In genomic region chr7:99409814-99410213, GRCh38 we compare ENCODE assay signal across 9 cellular contexts. TPM values are rescaled to one million over a fixed set of nuclear protein-coding genes. Genes with fewer than 3 reads are reported as not detected.
DNase-seq lines count a peak whose midpoint lies in the region; ATAC-seq, FAIRE-seq and TF ChIP-seq lines count a peak whose summit lies in the region.
"Had no signal": no experiment of that assay in that cellular context is flagged by ENCODE, and none has a peak within 500 bp of the region (broad histone marks: within the 10 kb centered on the region; RNA-seq: fewer than 3 reads in every experiment).

No MANE protein-coding gene starts in this region.

- H3K27me3 ChIP-seq in HL-60 (ENCODE audit: insufficient read depth, poor library complexity, severe bottlenecking) (no peaks in the 10 kb centered on the region), K562 (ENCODE audit: control insufficient read depth in 2 of 2, insufficient read depth in 2 of 2, low read length in 2 of 2) (no peaks in the 10 kb centered on the region), mesendoderm (ENCODE audit: insufficient read depth, low read length, poor library complexity) (no peaks in the 10 kb centered on the region)

- no peak overlapping the region for H3K23ac ChIP-seq in mesendoderm (ENCODE audit: low read length)

- no peak overlapping the region for H2BK5ac ChIP-seq in mesendoderm (ENCODE audit: low read length)

- H3K79me2 ChIP-seq in K562 (ENCODE audit: control insufficient read depth, insufficient read depth, low read length) = peaks cover 69% of the 10 kb centered on the region
- peaks cover 53% of the 10 kb centered on the region for H3K79me2 ChIP-seq in mesendoderm (ENCODE audit: control insufficient read depth, insufficient read depth, low read length)

- DNase-seq in A549 (ENCODE audit: low read depth in 1 of 2, low spot score in 1 of 2) (no peak), HL-60 (ENCODE audit: low read depth in 1 of 2, low spot score in 1 of 2) (peak in 1 of 2 experiments; percentile 28), K562 (ENCODE audit: extremely low read depth in 1 of 4, low spot score in 3 of 4) (peak in 1 of 4 experiments; percentile 35), mesendoderm (no peak), GM12892 (ENCODE audit: insufficient read length) (no peak), NCI-H510A (lab: John Stamatoyannopoulos, UW) (no peak)
- no peak for DNase-seq in effector CD4-positive, alpha-beta T cell
- DNase-seq in activated CD8-positive, alpha-beta memory T cell treated with anti-CD3 and anti-CD28 coated beads for 24 hours = no peak
- DNase-seq: SIG-M5 had no signal

- in situ Hi-C loops in K562 (cut with MboI) = no loop called here

- CTCF ChIA-PET in A549 (lab: Yijun Ruan, JAX) = interaction anchor here (0.6 to 1.7 kb wide), 4 partner anchors 10 to 654 kb away, joined by 3 to 7 read pairs (median 5); no protein-coding TSS in a partner anchor
- CTCF ChIA-PET in K562 (lab: Yijun Ruan, JAX; ENCODE audit: low intra/inter-chr PET ratio) = no interaction called here

- no TSS peak for BruUV-seq in K562 (replicated peaks; lab: Mats Ljungman, UMichigan)

- H3K27ac ChIP-seq in A549 (peak overlapping the region; percentile 97 to 98), HL-60 (replicated peaks) (peak overlapping the region; percentile 99), K562 (ENCODE audit: extremely low read depth, low read depth, low read length) (peak overlapping the region; percentile 100), mesendoderm (ENCODE audit: low read depth, low read length) (no peak overlapping the region)

- peak overlapping the region; percentile 17 for H3K56ac ChIP-seq in mesendoderm (ENCODE audit: low read length)

- H2BK120ac ChIP-seq in mesendoderm (ENCODE audit: low read depth, low read length) = no peak overlapping the region

- peak overlapping the region; percentile 99 for H3K4me3 ChIP-seq in A549
- H3K4me3 ChIP-seq in HL-60 (replicated peaks; ENCODE audit: insufficient read depth, low read length) = peak overlapping the region; percentile 88
- H3K4me3 ChIP-seq in K562 = peak overlapping the region; percentile 97
- no peak overlapping the region for H3K4me3 ChIP-seq in mesendoderm (ENCODE audit: low read length)

- H3K4me1 ChIP-seq in A549 (peaks cover 28% of the 10 kb centered on the region), K562 (replicated peaks in 1 of 2; ENCODE audit: control insufficient read depth in 2 of 2, insufficient read depth in 2 of 2, low read length in 2 of 2) (peaks cover 16 to 20% of the 10 kb centered on the region in 2 experiments; a peak in 4 of 5 replicates), mesendoderm (ENCODE audit: control insufficient read depth, low read depth, low read length) (peaks cover 7% of the 10 kb centered on the region)

- ATAC-seq in A549 (no peak), K562 (no peak)

- intact Hi-C loops in K562 (cut with micrococcal nuclease) = loop anchor here (2.0 kb wide), 1 partner anchor 35 kb away; the partner anchor contains the start of gene ARPC1B

- no peak for TF ChIP-seq POLR2A in A549 (IDR thresholded peaks at IDR 0.05; ENCODE audit: low read length)
- no peak for TF ChIP-seq POLR2A in K562 (conservative IDR thresholded peaks at IDR 0.05)
- no peak for TF ChIP-seq POLR2A in GM12892 (IDR thresholded peaks at IDR 0.05; ENCODE audit: low read depth, low read length)

- no peak overlapping the region for H2AK5ac ChIP-seq in mesendoderm (ENCODE audit: low read length)

- H4K8ac ChIP-seq in mesendoderm (ENCODE audit: low read depth, low read length) = no peak overlapping the region

- H3K9me3 ChIP-seq in A549 = no peaks in the 10 kb centered on the region
- no peaks in the 10 kb centered on the region for H3K9me3 ChIP-seq in K562 (replicated peaks; ENCODE audit: control insufficient read depth, insufficient read depth, low read depth, low read length)

- no peak overlapping the region for H4K5ac ChIP-seq in mesendoderm (ENCODE audit: low read length)

- no peak for TF ChIP-seq RAD21 in A549 (conservative IDR thresholded peaks at IDR 0.05 in 1 of 2, IDR thresholded peaks at IDR 0.05 in 1 of 2)
- TF ChIP-seq RAD21 in K562 (CRISPR knock-in tag; conservative IDR thresholded peaks at IDR 0.05 in 1 of 2, IDR thresholded peaks at IDR 0.05 in 1 of 2) = no peak

- H3K9ac ChIP-seq in K562 (ENCODE audit: insufficient read depth in 1 of 2, low read depth in 2 of 2, low read length in 2 of 2) (peak overlapping the region; percentile 49 to 100; a peak in 3 of 4 replicates), mesendoderm (ENCODE audit: low read length) (peak overlapping the region; percentile 87)

- peaks cover 75% of the 10 kb centered on the region for H3K36me3 ChIP-seq in K562 (ENCODE audit: control insufficient read depth, insufficient read depth, low read length)
- peaks cover 7% of the 10 kb centered on the region for H3K36me3 ChIP-seq in mesendoderm (ENCODE audit: control insufficient read depth, insufficient read depth, low read length)

- H3K4me2 ChIP-seq in A549 = peak overlapping the region; percentile 95
- peak overlapping the region; percentile 99 for H3K4me2 ChIP-seq in K562 (ENCODE audit: insufficient read depth, low read length)
- peak overlapping the region; percentile 90 for H3K4me2 ChIP-seq in mesendoderm (ENCODE audit: low read length)

- 21% methylated on average over 3 of the region's 3 CpGs for WGBS in A549 (ENCODE audit: missing lambda C conversion rate)
- WGBS in K562 (ENCODE audit: insufficient coverage, low coverage, missing lambda C conversion rate) = 13% methylated on average over 3 of the region's 3 CpGs
- no CpG with 5 or more reads among the region's 3 CpGs for WGBS in mesendoderm (ENCODE audit: extremely low coverage, insufficient coverage, low lambda C conversion rate)

- no peak overlapping the region for H3K4ac ChIP-seq in mesendoderm (ENCODE audit: low read depth, low read length)

- TF ChIP-seq EP300 in A549 (IDR thresholded peaks at IDR 0.05) (no peak), K562 (IDR thresholded peaks at IDR 0.05; ENCODE audit: low read length) (no peak)

- H2AFZ ChIP-seq in K562 (ENCODE audit: low read depth, low read length) = no peak overlapping the region

- FAIRE-seq in A549 (lab: Jason Lieb, UNC) (no peak), K562 (lab: Jason Lieb, UNC) (no peak), GM12892 (lab: Jason Lieb, UNC) (no peak)

- peaks cover 28% of the 10 kb centered on the region for H4K20me1 ChIP-seq in K562 (replicated peaks; ENCODE audit: control insufficient read depth, insufficient read depth, low read length)

- H2BK15ac ChIP-seq in mesendoderm (replicated peaks; ENCODE audit: low read depth) = no peak overlapping the region

- TF ChIP-seq CTCF in A549 (IDR thresholded peaks at IDR 0.05) = no peak
- TF ChIP-seq CTCF in HL-60 (IDR thresholded peaks at IDR 0.05; ENCODE audit: insufficient read depth, low read length) = no peak
- TF ChIP-seq CTCF in K562 (IDR thresholded peaks at IDR 0.05 in 2 of 3, conservative IDR thresholded peaks at IDR 0.05 in 1 of 3; ENCODE audit: insufficient read depth in 2 of 3, low read depth in 1 of 3, low read length in 3 of 3) = no peak

- no peak overlapping the region for H3K18ac ChIP-seq in mesendoderm (ENCODE audit: low read length)

- no peaks in the 10 kb centered on the region for H3K9me1 ChIP-seq in K562 (ENCODE audit: control insufficient read depth, insufficient read depth, low read length)

- POLR2A ChIA-PET in A549 (lab: Yijun Ruan, JAX) = interaction anchor here (2.5 kb wide), 1 partner anchor 29 kb away, joined by 16 read pairs; the partner anchor contains the start of genes CPSF4 and PTCD1
- POLR2A ChIA-PET in K562 (lab: Yijun Ruan, JAX) = interaction anchor here (0.6 to 4.4 kb wide), 8 partner anchors 9 to 1071 kb away, joined by 3 to 53 read pairs (median 10); partner anchors contain the start of gene ZNF655

- peaks cover 20% of the 10 kb centered on the region for H3K79me1 ChIP-seq in mesendoderm (ENCODE audit: low read length)

RNA-seq across cellular contexts. Expression of gene BUD31, which starts 1.0 kb away (rescaled TPM):
- 81.7 and 96.5 TPM in 2 replicates for polyA plus RNA-seq in A549 (2011; rRNA removed)
- polyA plus RNA-seq in A549 (2012; cell fraction: cytosol; rRNA removed) = 95.6 and 120 TPM in 2 replicates
- 64.4 and 67.6 TPM in 2 replicates for polyA plus RNA-seq in A549 (2012; cell fraction: nucleus; rRNA removed)
- 97.0 to 105 TPM (median 105 TPM) in 3 replicates for polyA plus RNA-seq in A549 (2017; fragmentation: RNase III; extraction: RNeasy Plus Mini Kit Qiagen cat#74134 plus additional on column Dnase treatment)
- 25.9 and 29.9 TPM in 2 replicates for polyA minus RNA-seq in A549 (2011; rRNA and poly(A)+ RNA removed)
- 71.4 and 104 TPM in 2 replicates for total RNA-seq in K562 (2011; cell fraction: chromatin; rRNA removed; ENCODE audit: low replicate concordance)
- total RNA-seq in K562 (2011; cell fraction: nucleolus; rRNA removed) = 46.8 and 62.5 TPM in 2 replicates
- total RNA-seq in K562 (2011; cell fraction: nucleoplasm; rRNA removed) = 67.0 and 82.8 TPM in 2 replicates
- total RNA-seq in K562 (2014; rRNA removed) = 247 and 279 TPM in 2 replicates
- total RNA-seq in K562 (2014; rRNA removed; fragmentation: Illumina TruSeq; extraction: Trizol) = 214 and 266 TPM in 2 replicates
- total RNA-seq in K562 (2015; rRNA removed; fragmentation: Illumina TruSeq; extraction: Trizol) = 211 and 238 TPM in 2 replicates
- total RNA-seq in K562 (2021) = 242 and 255 TPM in 2 replicates
- polyA plus RNA-seq in K562 (2011; rRNA removed) = 69.4 and 105 TPM in 2 replicates
- 77.0 and 96.0 TPM in 2 replicates for polyA plus RNA-seq in K562 (2011; cell fraction: cytosol; rRNA removed)
- polyA plus RNA-seq in K562 (2011; cell fraction: nucleus; rRNA removed) = 42.2 and 50.1 TPM in 2 replicates
- 142 and 298 TPM in 2 replicates for polyA plus RNA-seq in K562 (2012)
- polyA plus RNA-seq in K562 (2014; fragmentation: Illumina TruSeq; extraction: Trizol) = 307 and 342 TPM in 2 replicates
- 100 to 1,000 TPM; 275 to 332 TPM for polyA plus RNA-seq in K562 (2014; fragmentation: Nextera tagmentation; extraction: Ambion mirVana)
- polyA plus RNA-seq in K562 (2014; rRNA removed) = 237 and 272 TPM in 2 replicates
- 50.5 and 64.8 TPM in 2 replicates for polyA minus RNA-seq in K562 (2011; rRNA and poly(A)+ RNA removed)
- polyA minus RNA-seq in K562 (2011; cell fraction: cytosol; rRNA and poly(A)+ RNA removed) = 36.5 and 42.6 TPM in 2 replicates
- polyA minus RNA-seq in K562 (2011; cell fraction: nucleus; rRNA and poly(A)+ RNA removed) = 16.4 and 18.0 TPM in 2 replicates
- polyA plus RNA-seq in mesendoderm (2013, experiment 1 of 2) = 150 TPM
- polyA plus RNA-seq in mesendoderm (2013, experiment 2 of 2) = 161 TPM
- 130 TPM for polyA plus RNA-seq in GM12892 (2012; ENCODE audit: missing spikeins)

RNA-seq across cellular contexts. Expression of gene PDAP1, which starts 1.4 kb away (rescaled TPM):
- polyA plus RNA-seq in A549 (2011; rRNA removed) (42.4 and 81.8 TPM in 2 replicates), A549 (2017; fragmentation: RNase III; extraction: RNeasy Plus Mini Kit Qiagen cat#74134 plus additional on column Dnase treatment) (334 to 347 TPM (median 343 TPM) in 3 replicates), K562 (2011; rRNA removed) (31.0 and 72.6 TPM in 2 replicates), K562 (2014; fragmentation: Illumina TruSeq; extraction: Trizol) (315 and 356 TPM in 2 replicates), K562 (2014; fragmentation: Nextera tagmentation; extraction: Ambion mirVana) (10 to 100 TPM; 10.2 to 16.0 TPM), K562 (2014; rRNA removed) (185 and 215 TPM in 2 replicates)
- 91.7 and 140 TPM in 2 replicates for polyA plus RNA-seq in A549 (2012; cell fraction: cytosol; rRNA removed)
- polyA plus RNA-seq in A549 (2012; cell fraction: nucleus; rRNA removed) = 38.4 and 50.0 TPM in 2 replicates
- polyA minus RNA-seq in A549 (2011; rRNA and poly(A)+ RNA removed) = 14.4 and 19.3 TPM in 2 replicates
- 27.1 and 32.8 TPM in 2 replicates for total RNA-seq in K562 (2011; cell fraction: chromatin; rRNA removed; ENCODE audit: low replicate concordance)
- 19.1 and 20.0 TPM in 2 replicates for total RNA-seq in K562 (2011; cell fraction: nucleolus; rRNA removed)
- total RNA-seq in K562 (2011; cell fraction: nucleoplasm; rRNA removed) = 28.5 and 49.1 TPM in 2 replicates
- total RNA-seq in K562 (2014; rRNA removed) (105 and 108 TPM in 2 replicates), K562 (2014; rRNA removed; fragmentation: Illumina TruSeq; extraction: Trizol) (129 and 138 TPM in 2 replicates), K562 (2015; rRNA removed; fragmentation: Illumina TruSeq; extraction: Trizol) (161 and 162 TPM in 2 replicates), K562 (2021) (161 and 182 TPM in 2 replicates)
- 26.2 and 29.1 TPM in 2 replicates for polyA plus RNA-seq in K562 (2011; cell fraction: cytosol; rRNA removed)
- 22.4 and 28.1 TPM in 2 replicates for polyA plus RNA-seq in K562 (2011; cell fraction: nucleus; rRNA removed)
- polyA plus RNA-seq in K562 (2012) = 165 and 249 TPM in 2 replicates
- 20.1 and 24.4 TPM in 2 replicates for polyA minus RNA-seq in K562 (2011; rRNA and poly(A)+ RNA removed)
- 31.9 and 37.0 TPM in 2 replicates for polyA minus RNA-seq in K562 (2011; cell fraction: cytosol; rRNA and poly(A)+ RNA removed)
- 5.1 and 6.4 TPM in 2 replicates for polyA minus RNA-seq in K562 (2011; cell fraction: nucleus; rRNA and poly(A)+ RNA removed)
- 160 TPM for polyA plus RNA-seq in mesendoderm (2013, experiment 1 of 2)
- polyA plus RNA-seq in mesendoderm (2013, experiment 2 of 2) = 164 TPM
- 108 TPM for polyA plus RNA-seq in GM12892 (2012; ENCODE audit: missing spikeins)

RNA-seq across cellular contexts. Expression of gene PTCD1, which starts 28.8 kb away (rescaled TPM):
- 3.9 and 5.1 TPM in 2 replicates for polyA plus RNA-seq in A549 (2011; rRNA removed)
- 7.0 and 8.6 TPM in 2 replicates for polyA plus RNA-seq in A549 (2012; cell fraction: cytosol; rRNA removed)
- polyA plus RNA-seq in A549 (2012; cell fraction: nucleus; rRNA removed) = 13.1 and 16.6 TPM in 2 replicates
- 5.4 to 6.3 TPM (median 5.5 TPM) in 3 replicates for polyA plus RNA-seq in A549 (2017; fragmentation: RNase III; extraction: RNeasy Plus Mini Kit Qiagen cat#74134 plus additional on column Dnase treatment)
- polyA minus RNA-seq in A549 (2011; rRNA and poly(A)+ RNA removed) = 3.4 and 4.9 TPM in 2 replicates
- total RNA-seq in K562 (2011; cell fraction: chromatin; rRNA removed; ENCODE audit: low replicate concordance) = 20.1 and 49.2 TPM in 2 replicates
- total RNA-seq in K562 (2011; cell fraction: nucleolus; rRNA removed) = 22.2 and 25.2 TPM in 2 replicates
- 9.8 and 15.1 TPM in 2 replicates for total RNA-seq in K562 (2011; cell fraction: nucleoplasm; rRNA removed)
- total RNA-seq in K562 (2014; rRNA removed) = 17.1 and 24.4 TPM in 2 replicates
- 6.2 and 6.9 TPM in 2 replicates for total RNA-seq in K562 (2014; rRNA removed; fragmentation: Illumina TruSeq; extraction: Trizol)
- total RNA-seq in K562 (2015; rRNA removed; fragmentation: Illumina TruSeq; extraction: Trizol) = 10.3 and 10.5 TPM in 2 replicates
- 12.3 and 16.3 TPM in 2 replicates for total RNA-seq in K562 (2021)
- polyA plus RNA-seq in K562 (2011; rRNA removed) = 4.1 and 5.3 TPM in 2 replicates
- 4.6 and 13.2 TPM in 2 replicates for polyA plus RNA-seq in K562 (2011; cell fraction: cytosol; rRNA removed)
- polyA plus RNA-seq in K562 (2011; cell fraction: nucleus; rRNA removed) = 8.8 and 19.0 TPM in 2 replicates
- 6.9 and 10.9 TPM in 2 replicates for polyA plus RNA-seq in K562 (2012)
- polyA plus RNA-seq in K562 (2014; fragmentation: Illumina TruSeq; extraction: Trizol) = 5.0 and 21.9 TPM in 2 replicates
- polyA plus RNA-seq in K562 (2014; fragmentation: Nextera tagmentation; extraction: Ambion mirVana) = under 1 TPM; 0.46 to 0.57 TPM
- 10.5 and 13.5 TPM in 2 replicates for polyA plus RNA-seq in K562 (2014; rRNA removed)
- polyA minus RNA-seq in K562 (2011; rRNA and poly(A)+ RNA removed) = 3.8 and 5.0 TPM in 2 replicates
- polyA minus RNA-seq in K562 (2011; cell fraction: cytosol; rRNA and poly(A)+ RNA removed) = 4.6 and 7.6 TPM in 2 replicates
- polyA minus RNA-seq in K562 (2011; cell fraction: nucleus; rRNA and poly(A)+ RNA removed) = 6.6 and 8.1 TPM in 2 replicates
- 5.1 TPM for polyA plus RNA-seq in mesendoderm (2013, experiment 1 of 2)
- polyA plus RNA-seq in mesendoderm (2013, experiment 2 of 2) = 5.0 TPM
- polyA plus RNA-seq in GM12892 (2012; ENCODE audit: missing spikeins) = 3.1 TPM

RNA-seq across cellular contexts. Expression of gene CPSF4, which starts 28.9 kb away (rescaled TPM):
- polyA plus RNA-seq in A549 (2011; rRNA removed) = 28.7 and 31.3 TPM in 2 replicates
- 44.4 and 52.5 TPM in 2 replicates for polyA plus RNA-seq in A549 (2012; cell fraction: cytosol; rRNA removed)
- polyA plus RNA-seq in A549 (2012; cell fraction: nucleus; rRNA removed) = 173 and 178 TPM in 2 replicates
- 34.1 to 39.1 TPM (median 35.6 TPM) in 3 replicates for polyA plus RNA-seq in A549 (2017; fragmentation: RNase III; extraction: RNeasy Plus Mini Kit Qiagen cat#74134 plus additional on column Dnase treatment)
- 47.7 and 48.4 TPM in 2 replicates for polyA minus RNA-seq in A549 (2011; rRNA and poly(A)+ RNA removed)
- total RNA-seq in K562 (2011; cell fraction: chromatin; rRNA removed; ENCODE audit: low replicate concordance) = 152 and 384 TPM in 2 replicates
- total RNA-seq in K562 (2011; cell fraction: nucleolus; rRNA removed) = 218 TPM in 2 replicates
- 228 and 250 TPM in 2 replicates for total RNA-seq in K562 (2011; cell fraction: nucleoplasm; rRNA removed)
- 71.7 and 83.4 TPM in 2 replicates for total RNA-seq in K562 (2014; rRNA removed)
- 39.2 and 46.1 TPM in 2 replicates for total RNA-seq in K562 (2014; rRNA removed; fragmentation: Illumina TruSeq; extraction: Trizol)
- 63.9 and 66.7 TPM in 2 replicates for total RNA-seq in K562 (2015; rRNA removed; fragmentation: Illumina TruSeq; extraction: Trizol)
- 97.7 and 99.8 TPM in 2 replicates for total RNA-seq in K562 (2021)
- 81.3 and 83.8 TPM in 2 replicates for polyA plus RNA-seq in K562 (2011; rRNA removed)
- polyA plus RNA-seq in K562 (2011; cell fraction: cytosol; rRNA removed) = 74.0 and 128 TPM in 2 replicates
- polyA plus RNA-seq in K562 (2011; cell fraction: nucleus; rRNA removed) = 257 and 356 TPM in 2 replicates
- 69.0 and 82.1 TPM in 2 replicates for polyA plus RNA-seq in K562 (2012)
- polyA plus RNA-seq in K562 (2014; fragmentation: Illumina TruSeq; extraction: Trizol) = 86.8 and 90.7 TPM in 2 replicates
- 10 to 100 TPM; 16.9 to 17.4 TPM for polyA plus RNA-seq in K562 (2014; fragmentation: Nextera tagmentation; extraction: Ambion mirVana)
- 118 and 126 TPM in 2 replicates for polyA plus RNA-seq in K562 (2014; rRNA removed)
- 32.3 and 54.6 TPM in 2 replicates for polyA minus RNA-seq in K562 (2011; rRNA and poly(A)+ RNA removed)
- polyA minus RNA-seq in K562 (2011; cell fraction: cytosol; rRNA and poly(A)+ RNA removed) = 26.3 and 38.3 TPM in 2 replicates
- polyA minus RNA-seq in K562 (2011; cell fraction: nucleus; rRNA and poly(A)+ RNA removed) = 63.5 and 66.6 TPM in 2 replicates
- polyA plus RNA-seq in mesendoderm (2013, experiment 1 of 2) = 50.6 TPM
- 49.2 TPM for polyA plus RNA-seq in mesendoderm (2013, experiment 2 of 2)
- polyA plus RNA-seq in GM12892 (2012; ENCODE audit: missing spikeins) = 34.0 TPM

RNA-seq across cellular contexts. Expression of gene ARPC1B, which starts 35.3 kb away (rescaled TPM):
- polyA plus RNA-seq in A549 (2011; rRNA removed) (141 and 197 TPM in 2 replicates), A549 (2017; fragmentation: RNase III; extraction: RNeasy Plus Mini Kit Qiagen cat#74134 plus additional on column Dnase treatment) (272 to 302 TPM (median 294 TPM) in 3 replicates), K562 (2011; rRNA removed) (211 and 213 TPM in 2 replicates), K562 (2014; fragmentation: Illumina TruSeq; extraction: Trizol) (93.3 and 345 TPM in 2 replicates), K562 (2014; fragmentation: Nextera tagmentation; extraction: Ambion mirVana) (10 to 100 TPM in 1 of 2 experiments, 1 to 10 TPM in 1; 6.7 to 38.7 TPM), K562 (2014; rRNA removed) (308 and 407 TPM in 2 replicates)
- 504 and 519 TPM in 2 replicates for polyA plus RNA-seq in A549 (2012; cell fraction: cytosol; rRNA removed)
- polyA plus RNA-seq in A549 (2012; cell fraction: nucleus; rRNA removed) = 356 and 444 TPM in 2 replicates
- polyA minus RNA-seq in A549 (2011; rRNA and poly(A)+ RNA removed) = 61.3 and 103 TPM in 2 replicates
- 99.9 and 272 TPM in 2 replicates for total RNA-seq in K562 (2011; cell fraction: chromatin; rRNA removed; ENCODE audit: low replicate concordance)
- total RNA-seq in K562 (2011; cell fraction: nucleolus; rRNA removed) = 195 and 204 TPM in 2 replicates
- 146 and 192 TPM in 2 replicates for total RNA-seq in K562 (2011; cell fraction: nucleoplasm; rRNA removed)
- total RNA-seq in K562 (2014; rRNA removed) (357 and 436 TPM in 2 replicates), K562 (2014; rRNA removed; fragmentation: Illumina TruSeq; extraction: Trizol) (77.8 and 81.5 TPM in 2 replicates), K562 (2015; rRNA removed; fragmentation: Illumina TruSeq; extraction: Trizol) (216 and 235 TPM in 2 replicates), K562 (2021) (187 and 221 TPM in 2 replicates)
- polyA plus RNA-seq in K562 (2011; cell fraction: cytosol; rRNA removed) = 307 and 633 TPM in 2 replicates
- polyA plus RNA-seq in K562 (2011; cell fraction: nucleus; rRNA removed) = 159 and 253 TPM in 2 replicates
- polyA plus RNA-seq in K562 (2012) = 510 and 518 TPM in 2 replicates
- 59.3 and 102 TPM in 2 replicates for polyA minus RNA-seq in K562 (2011; rRNA and poly(A)+ RNA removed)
- 118 and 133 TPM in 2 replicates for polyA minus RNA-seq in K562 (2011; cell fraction: cytosol; rRNA and poly(A)+ RNA removed)
- polyA minus RNA-seq in K562 (2011; cell fraction: nucleus; rRNA and poly(A)+ RNA removed) = 73.5 and 76.2 TPM in 2 replicates
- 49.0 TPM for polyA plus RNA-seq in mesendoderm (2013, experiment 1 of 2)
- polyA plus RNA-seq in mesendoderm (2013, experiment 2 of 2) = 46.9 TPM
- 230 TPM for polyA plus RNA-seq in GM12892 (2012; ENCODE audit: missing spikeins)
